In the genomic region with DNA sequence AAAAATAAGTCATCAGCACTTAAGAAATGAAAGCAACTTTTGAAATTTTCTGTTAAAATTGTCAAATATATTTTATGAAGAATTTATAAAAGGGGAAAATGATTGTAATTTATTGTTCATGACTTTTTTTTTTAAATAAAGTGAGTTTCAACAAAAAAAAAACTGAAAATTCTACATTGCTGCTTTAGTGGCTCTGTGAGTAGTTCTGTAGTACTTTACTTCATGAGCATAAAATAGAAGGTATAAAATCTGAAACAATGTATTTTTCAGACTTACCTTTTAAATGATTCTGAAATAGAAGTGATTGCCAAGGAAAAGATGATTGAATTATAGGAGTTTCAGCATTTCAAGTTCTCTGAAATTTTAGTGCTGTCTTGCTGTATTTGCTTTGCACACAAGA, we compare ENCODE assay signal across 17 cellular contexts. TPM values are rescaled to one million over a fixed set of nuclear protein-coding genes. Genes with fewer than 3 reads are reported as not detected.
DNase-seq lines count a peak whose midpoint lies in the region; ATAC-seq and TF ChIP-seq lines count a peak whose summit lies in the region.
"Had no signal": no experiment of that assay in that cellular context is flagged by ENCODE, and none has a peak within 500 bp of the region (broad histone marks: within the 10 kb centered on the region; RNA-seq: fewer than 3 reads in every experiment).

No MANE protein-coding gene starts in this region.

- H3K4me1 ChIP-seq in thyroid gland (peaks cover 59 to 86% of the 10 kb centered on the region in 2 donors), SJCRH30 (no peaks in the 10 kb centered on the region)

- peaks cover 49% of the 10 kb centered on the region for H3K4me1 Mint-ChIP-seq in activated naive CD4-positive, alpha-beta T cell treated with anti-CD3 and anti-CD28 coated beads for 36 hours (ENCODE audit: low read depth)
- peaks cover 16% of the 10 kb centered on the region for H3K4me1 Mint-ChIP-seq in central memory CD8-positive, alpha-beta T cell

- no peak for TF ChIP-seq CTCF in thyroid gland (IDR thresholded peaks at IDR 0.05)

- H3K36me3 Mint-ChIP-seq in activated naive CD4-positive, alpha-beta T cell treated with anti-CD3 and anti-CD28 coated beads for 36 hours (ENCODE audit: low read depth), result peaks cover 7% of the 10 kb centered on the region
- H3K36me3 Mint-ChIP-seq in central memory CD8-positive, alpha-beta T cell (ENCODE audit: insufficient read depth), result peaks cover 13% of the 10 kb centered on the region
- H3K36me3 Mint-ChIP-seq: activated naive CD8-positive, alpha-beta T cell had no signal

- H3K27ac ChIP-seq in thyroid gland (peak overlapping the region; percentile 10 to 70 (median 69)), SJCRH30 (no peak overlapping the region)

- intact Hi-C loops in activated naive CD4-positive, alpha-beta T cell treated with anti-CD3 and anti-CD28 coated beads for 36 hours (cut with micrococcal nuclease), result loop anchor here (5.0 to 10.0 kb wide), 3 partner anchors 157 to 891 kb away; a partner anchor contains a TSS
- intact Hi-C loops in thyroid gland (cut with DNase I), result no loop called here

- H3K4me3 Mint-ChIP-seq in activated naive CD4-positive, alpha-beta T cell treated with anti-CD3 and anti-CD28 coated beads for 36 hours, result no peak overlapping the region
- no peak overlapping the region for H3K4me3 Mint-ChIP-seq in central memory CD8-positive, alpha-beta T cell

- H3K36me3 ChIP-seq in thyroid gland (no peaks in the 10 kb centered on the region), SJCRH30 (peaks cover 2% of the 10 kb centered on the region; the same call in 1 of the 2 replicates)
- H3K36me3 ChIP-seq: upper lobe of right lung had no signal

- no peaks in the 10 kb centered on the region for H3K9me3 Mint-ChIP-seq in activated naive CD4-positive, alpha-beta T cell treated with anti-CD3 and anti-CD28 coated beads for 36 hours
- H3K9me3 Mint-ChIP-seq in central memory CD8-positive, alpha-beta T cell, result no peaks in the 10 kb centered on the region

- no peaks in the 10 kb centered on the region for H3K27me3 ChIP-seq in thyroid gland
- H3K27me3 ChIP-seq in SJCRH30, result peaks cover 4% of the 10 kb centered on the region; the same call in 1 of the 2 replicates
- H3K27me3 ChIP-seq: upper lobe of right lung had no signal

- H3K9me3 ChIP-seq in thyroid gland, result no peaks in the 10 kb centered on the region
- no peaks in the 10 kb centered on the region for H3K9me3 ChIP-seq in SJCRH30 (replicated peaks)
- H3K9me3 ChIP-seq: HAP-1, upper lobe of right lung had no signal

- no peaks in the 10 kb centered on the region for H3K27me3 Mint-ChIP-seq in activated naive CD4-positive, alpha-beta T cell treated with anti-CD3 and anti-CD28 coated beads for 36 hours (ENCODE audit: low read depth)
- peaks cover 8% of the 10 kb centered on the region for H3K27me3 Mint-ChIP-seq in central memory CD8-positive, alpha-beta T cell
- H3K27me3 Mint-ChIP-seq: activated naive CD8-positive, alpha-beta T cell had no signal

- CTCF ChIA-PET in activated naive CD4-positive, alpha-beta T cell treated with anti-CD3 and anti-CD28 coated beads for 36 hours (lab: Charles Lee), result no interaction called here

- TF ChIP-seq POLR2A in thyroid gland (IDR thresholded peaks at IDR 0.05), result no peak

- no peak for DNase-seq in activated naive CD4-positive, alpha-beta T cell treated with anti-CD3 and anti-CD28 coated beads for 36 hours
- DNase-seq in activated naive CD4-positive, alpha-beta T cell treated with anti-CD3 and anti-CD28 coated beads, Interleukin-2, amount 50 U/mL, for 16 hours, result no peak
- DNase-seq in OCI-M1 (lab: John Stamatoyannopoulos, UW), result peak; percentile 68
- no peak for DNase-seq in central memory CD8-positive, alpha-beta T cell (ENCODE audit: low spot score in 2 of 2)
- DNase-seq in thyroid gland, result no peak
- DNase-seq in iPS-NIHi7 (ENCODE audit: extremely low spot score), result no peak
- DNase-seq in hypothalamus (lab: John Stamatoyannopoulos, UW), result no peak
- no peak for DNase-seq in SJCRH30
- DNase-seq: effector CD4-positive, alpha-beta T cell; NCI-H2107; Right ventricle myocardium superior; small intestine; upper lobe of right lung had no signal

- H3K27ac Mint-ChIP-seq in activated naive CD4-positive, alpha-beta T cell treated with anti-CD3 and anti-CD28 coated beads for 36 hours, result peak overlapping the region; percentile 95
- H3K27ac Mint-ChIP-seq in central memory CD8-positive, alpha-beta T cell (ENCODE audit: low read depth), result peak overlapping the region; percentile 79

- no peak for ATAC-seq in central memory CD8-positive, alpha-beta T cell (replicated peaks; ENCODE audit: extremely low read depth, poor library complexity, severe bottlenecking)
- ATAC-seq: upper lobe of right lung had no signal

- no peak overlapping the region for H3K4me3 ChIP-seq in thyroid gland (replicated peaks in 1 of 3)
- no peak overlapping the region for H3K4me3 ChIP-seq in SJCRH30
- H3K4me3 ChIP-seq: HAP-1, upper lobe of right lung had no signal

RNA-seq across cellular contexts. Expression of a gene that starts 13.8 kb away (rescaled TPM):
- total RNA-seq in activated naive CD4-positive, alpha-beta T cell treated with anti-CD3 and anti-CD28 coated beads for 36 hours, result 10 to 100 TPM; 20.5 to 21.4 TPM
- 10 to 100 TPM; 24.2 to 39.0 (median 25.5) TPM for total RNA-seq in thyroid gland
- total RNA-seq in SJCRH30 (2014; rRNA removed; shearing (Covaris generic)), result 8.1 and 8.7 TPM in 2 replicates

RNA-seq across cellular contexts. Expression of a gene that starts 33.5 kb away (rescaled TPM):
- under 1 TPM in 1 of 2 experiments, not detected in 1; 0.07 TPM for total RNA-seq in activated naive CD4-positive, alpha-beta T cell treated with anti-CD3 and anti-CD28 coated beads for 36 hours
- total RNA-seq in thyroid gland, result 10 to 100 TPM in 1 of 4 donors, 1 to 10 TPM in 3; 3.5 to 15.6 (median 6.8) TPM
- 0.10 and 0.18 TPM in 2 replicates for total RNA-seq in SJCRH30 (2014; rRNA removed; shearing (Covaris generic))

RNA-seq across cellular contexts. Expression of a gene that starts 43.4 kb away (rescaled TPM):
- total RNA-seq in activated naive CD4-positive, alpha-beta T cell treated with anti-CD3 and anti-CD28 coated beads for 36 hours, result not detected
- total RNA-seq in thyroid gland, result not detected
- 0.18 TPM in 1 of 2 replicates, not detected in the other for total RNA-seq in SJCRH30 (2014; rRNA removed; shearing (Covaris generic))
- total RNA-seq: left lobe of liver, posterior vena cava, Right ventricle myocardium superior, upper lobe of right lung had no signal

RNA-seq across cellular contexts. Expression of a gene that starts 44.3 kb away (rescaled TPM):
- 10 to 100 TPM; 24.0 to 26.8 TPM for total RNA-seq in activated naive CD4-positive, alpha-beta T cell treated with anti-CD3 and anti-CD28 coated beads for 36 hours
- 10 to 100 TPM; 18.3 to 65.8 (median 27.3) TPM for total RNA-seq in thyroid gland
- total RNA-seq in SJCRH30 (2014; rRNA removed; shearing (Covaris generic)), result 27.4 and 38.8 TPM in 2 replicates

RNA-seq across cellular contexts. Expression of a gene that starts 46.2 kb away (rescaled TPM):
- not detected for total RNA-seq in activated naive CD4-positive, alpha-beta T cell treated with anti-CD3 and anti-CD28 coated beads for 36 hours
- under 1 TPM in 1 of 4 donors, not detected in 3; 0.33 TPM for total RNA-seq in thyroid gland
- total RNA-seq in SJCRH30 (2014; rRNA removed; shearing (Covaris generic)), result not detected in 2 replicates
- total RNA-seq: left lobe of liver, posterior vena cava, Right ventricle myocardium superior, upper lobe of right lung had no signal
